ENCODE assay signal across 4 cellular contexts in the genomic region with DNA sequence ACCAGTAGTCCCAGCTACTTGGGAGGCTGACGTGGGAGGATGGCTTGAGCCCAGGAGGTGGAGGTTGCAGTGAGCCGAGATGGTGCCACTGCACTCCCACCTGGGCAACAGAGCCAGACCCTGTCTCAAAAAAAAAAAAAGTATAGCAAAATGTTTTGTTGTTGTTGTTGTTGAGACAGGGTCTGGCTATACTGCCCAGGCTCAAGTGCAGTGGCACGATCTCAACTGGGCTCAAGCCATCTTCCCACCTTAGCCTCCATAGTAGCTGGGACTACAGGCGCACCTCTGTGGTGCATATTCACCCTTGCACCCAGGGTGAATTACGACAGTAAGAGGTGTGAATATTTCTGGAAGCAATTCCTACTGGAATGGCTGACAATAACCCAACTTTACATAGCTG.
TF ChIP-seq lines count a peak whose summit lies in the region.

No MANE protein-coding gene starts in this region.

TF ChIP-seq in HepG2, 621 proteins besides CTCF, POLR2A, EP300 and RAD21:
- TF ChIP-seq ISX (CRISPR knock-in tag; conservative IDR thresholded peaks at IDR 0.05) (no peak), ZNF121 (CRISPR knock-in tag; IDR thresholded peaks at IDR 0.05) (peak; percentile 69)

TF ChIP-seq in HEK293, 187 proteins besides CTCF, POLR2A, EP300 and RAD21:
- no peak for TF ChIP-seq MEIS1 (CRISPR knock-in tag; IDR thresholded peaks at IDR 0.05; ENCODE audit: borderline replicate concordance)
- no peak for TF ChIP-seq ZNF202 (tag by site-specific recombination; IDR thresholded peaks at IDR 0.05; ENCODE audit: borderline replicate concordance)
- peak; percentile 62; the same call in 1 of the 2 replicates for TF ChIP-seq ZNF121 (tag by site-specific recombination; IDR thresholded peaks at IDR 0.05)
- TF ChIP-seq, protein P1, sequence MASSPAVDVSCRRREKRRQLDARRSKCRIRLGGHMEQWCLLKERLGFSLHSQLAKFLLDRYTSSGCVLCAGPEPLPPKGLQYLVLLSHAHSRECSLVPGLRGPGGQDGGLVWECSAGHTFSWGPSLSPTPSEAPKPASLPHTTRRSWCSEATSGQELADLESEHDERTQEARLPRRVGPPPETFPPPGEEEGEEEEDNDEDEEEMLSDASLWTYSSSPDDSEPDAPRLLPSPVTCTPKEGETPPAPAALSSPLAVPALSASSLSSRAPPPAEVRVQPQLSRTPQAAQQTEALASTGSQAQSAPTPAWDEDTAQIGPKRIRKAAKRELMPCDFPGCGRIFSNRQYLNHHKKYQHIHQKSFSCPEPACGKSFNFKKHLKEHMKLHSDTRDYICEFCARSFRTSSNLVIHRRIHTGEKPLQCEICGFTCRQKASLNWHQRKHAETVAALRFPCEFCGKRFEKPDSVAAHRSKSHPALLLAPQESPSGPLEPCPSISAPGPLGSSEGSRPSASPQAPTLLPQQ (tag by site-specific recombination; IDR thresholded peaks at IDR 0.05) = no peak
- TF ChIP-seq, protein P2, sequence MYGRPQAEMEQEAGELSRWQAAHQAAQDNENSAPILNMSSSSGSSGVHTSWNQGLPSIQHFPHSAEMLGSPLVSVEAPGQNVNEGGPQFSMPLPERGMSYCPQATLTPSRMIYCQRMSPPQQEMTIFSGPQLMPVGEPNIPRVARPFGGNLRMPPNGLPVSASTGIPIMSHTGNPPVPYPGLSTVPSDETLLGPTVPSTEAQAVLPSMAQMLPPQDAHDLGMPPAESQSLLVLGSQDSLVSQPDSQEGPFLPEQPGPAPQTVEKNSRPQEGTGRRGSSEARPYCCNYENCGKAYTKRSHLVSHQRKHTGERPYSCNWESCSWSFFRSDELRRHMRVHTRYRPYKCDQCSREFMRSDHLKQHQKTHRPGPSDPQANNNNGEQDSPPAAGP (tag by site-specific recombination; IDR thresholded peaks at IDR 0.05) = no peak
- TF ChIP-seq ZNF548 (tag by site-specific recombination; IDR thresholded peaks at IDR 0.05) = no peak
- TF ChIP-seq ZNF544 (tag by site-specific recombination; IDR thresholded peaks at IDR 0.05) = no peak
- no peak for TF ChIP-seq ZNF140 (tag by site-specific recombination; IDR thresholded peaks at IDR 0.05)
TF ChIP-seq in HEK293: peak in this region for 1.

TF ChIP-seq in WTC11, 78 proteins besides CTCF, POLR2A, EP300 and RAD21:
- TF ChIP-seq ZNF121 (CRISPR knock-in tag; IDR thresholded peaks at IDR 0.05) (peak; percentile 87), TEAD4 (CRISPR knock-in tag; IDR thresholded peaks at IDR 0.05) (no peak), ZNF396 (CRISPR knock-in tag; IDR thresholded peaks at IDR 0.05; ENCODE audit: borderline replicate concordance) (no peak)

TF ChIP-seq in K562, 482 proteins besides CTCF, POLR2A, EP300 and RAD21:
- peak; percentile 98 for TF ChIP-seq ZNF121 (CRISPR knock-in tag; conservative IDR thresholded peaks at IDR 0.05)
- TF ChIP-seq, protein P3, sequence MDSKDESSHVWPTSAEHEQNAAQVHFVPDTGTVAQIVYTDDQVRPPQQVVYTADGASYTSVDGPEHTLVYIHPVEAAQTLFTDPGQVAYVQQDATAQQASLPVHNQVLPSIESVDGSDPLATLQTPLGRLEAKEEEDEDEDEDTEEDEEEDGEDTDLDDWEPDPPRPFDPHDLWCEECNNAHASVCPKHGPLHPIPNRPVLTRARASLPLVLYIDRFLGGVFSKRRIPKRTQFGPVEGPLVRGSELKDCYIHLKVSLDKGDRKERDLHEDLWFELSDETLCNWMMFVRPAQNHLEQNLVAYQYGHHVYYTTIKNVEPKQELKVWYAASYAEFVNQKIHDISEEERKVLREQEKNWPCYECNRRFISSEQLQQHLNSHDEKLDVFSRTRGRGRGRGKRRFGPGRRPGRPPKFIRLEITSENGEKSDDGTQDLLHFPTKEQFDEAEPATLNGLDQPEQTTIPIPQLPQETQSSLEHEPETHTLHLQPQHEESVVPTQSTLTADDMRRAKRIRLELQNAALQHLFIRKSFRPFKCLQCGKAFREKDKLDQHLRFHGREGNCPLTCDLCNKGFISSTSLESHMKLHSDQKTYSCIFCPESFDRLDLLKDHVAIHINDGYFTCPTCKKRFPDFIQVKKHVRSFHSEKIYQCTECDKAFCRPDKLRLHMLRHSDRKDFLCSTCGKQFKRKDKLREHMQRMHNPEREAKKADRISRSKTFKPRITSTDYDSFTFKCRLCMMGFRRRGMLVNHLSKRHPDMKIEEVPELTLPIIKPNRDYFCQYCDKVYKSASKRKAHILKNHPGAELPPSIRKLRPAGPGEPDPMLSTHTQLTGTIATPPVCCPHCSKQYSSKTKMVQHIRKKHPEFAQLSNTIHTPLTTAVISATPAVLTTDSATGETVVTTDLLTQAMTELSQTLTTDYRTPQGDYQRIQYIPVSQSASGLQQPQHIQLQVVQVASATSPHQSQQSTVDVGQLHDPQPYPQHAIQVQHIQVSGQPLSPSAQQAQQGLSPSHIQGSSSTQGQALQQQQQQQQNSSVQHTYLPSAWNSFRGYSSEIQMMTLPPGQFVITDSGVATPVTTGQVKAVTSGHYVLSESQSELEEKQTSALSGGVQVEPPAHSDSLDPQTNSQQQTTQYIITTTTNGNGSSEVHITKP (IDR thresholded peaks at IDR 0.05; ENCODE audit: partially characterized antibody) = no peak
